ENCODE assay signal across 8 cellular contexts in the genomic region with DNA sequence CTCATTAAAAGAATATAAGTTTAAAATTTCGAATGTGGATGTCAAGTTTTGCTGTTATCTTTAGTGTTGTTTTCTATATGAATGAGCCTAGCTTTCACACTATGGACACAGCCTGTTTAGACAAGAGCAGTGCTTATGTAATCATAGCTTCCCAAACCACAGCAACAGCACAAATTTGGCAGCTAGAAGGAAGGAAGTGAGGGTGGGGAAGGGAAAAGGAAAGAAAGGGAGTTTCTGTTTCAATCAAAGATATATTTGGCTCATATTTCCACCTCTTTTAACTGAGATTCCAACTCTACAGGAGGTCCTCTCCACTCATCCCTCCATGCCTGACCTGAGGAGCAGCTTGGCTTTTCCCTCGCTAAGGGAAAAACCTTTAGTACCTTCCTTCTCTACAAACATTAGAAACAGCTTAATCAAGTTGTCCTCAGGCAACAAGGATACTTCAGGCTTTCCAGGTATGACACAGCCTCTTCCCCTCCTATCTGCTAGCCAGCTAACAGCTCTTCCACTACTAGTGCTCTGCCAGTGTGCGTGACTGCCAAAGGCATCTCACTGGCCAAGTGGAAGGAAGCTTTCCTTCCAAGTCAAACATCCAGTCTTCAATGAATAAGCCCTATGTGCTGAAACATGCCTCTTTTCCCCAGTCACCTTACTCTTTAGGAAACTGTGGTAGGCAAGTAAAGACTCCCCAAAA.
DNase-seq lines count a peak whose midpoint lies in the region; ATAC-seq and TF ChIP-seq lines count a peak whose summit lies in the region.

No MANE protein-coding gene starts in this region.

- H3K4me1 ChIP-seq in SJSA1 (replicated peaks) (peaks cover 15% of the 10 kb centered on the region), sigmoid colon (peaks cover 0 to 18% (median 6%) of the 10 kb centered on the region in 4 donors)

- H3K4me3 ChIP-seq in SJSA1: no peak overlapping the region
- H3K4me3 ChIP-seq in fibroblast of pulmonary artery (replicated peaks; ENCODE audit: low read depth, low read length): no peak overlapping the region
- H3K4me3 ChIP-seq in sigmoid colon: no peak overlapping the region

- TF ChIP-seq CTCF in fibroblast of pulmonary artery (IDR thresholded peaks at IDR 0.05; ENCODE audit: low read length, missing control alignments) (no peak), sigmoid colon (IDR thresholded peaks at IDR 0.05) (no peak)

- H3K36me3 ChIP-seq in SJSA1 (no peaks in the 10 kb centered on the region), sigmoid colon (no peaks in the 10 kb centered on the region)

- intact Hi-C loops in sigmoid colon (cut with DNase I): no loop called here

- H3K9me3 ChIP-seq in SJSA1 (replicated peaks) (no peaks in the 10 kb centered on the region), sigmoid colon (no peaks in the 10 kb centered on the region)

- DNase-seq in H4 (ENCODE audit: low spot score): peak; percentile 82
- peak in 1 of 2 experiments; percentile 43 for DNase-seq in SJSA1 (ENCODE audit: low read depth in 1 of 2, low spot score in 2 of 2)
- DNase-seq in fibroblast of pulmonary artery (ENCODE audit: low read depth): peak; percentile 74
- no peak for DNase-seq in sigmoid colon
- no peak for DNase-seq in NCI-H128 (lab: John Stamatoyannopoulos, UW; ENCODE audit: unreplicated experiment)
- DNase-seq in stimulated activated CD4-positive, alpha-beta T cell treated with anti-CD3 and anti-CD28 coated beads, Interleukin-2, amount 100 ng/mL, for 24 hours: no peak
- DNase-seq in activated gamma-delta T cell (lab: John Stamatoyannopoulos, UW): no peak

- no peak for TF ChIP-seq EP300 in sigmoid colon (IDR thresholded peaks at IDR 0.05)

- peak overlapping the region; percentile 34 for H3K27ac ChIP-seq in SJSA1
- peak overlapping the region in 3 of 4 donors; percentile 27 to 52 (median 31) for H3K27ac ChIP-seq in sigmoid colon

- no peak for ATAC-seq in GM18870 (IDR thresholded peaks at IDR 0.05; ENCODE audit: unreplicated experiment)

- TF ChIP-seq POLR2A in sigmoid colon (IDR thresholded peaks at IDR 0.05): no peak

- H3K27me3 ChIP-seq in SJSA1 (replicated peaks) (no peaks in the 10 kb centered on the region), sigmoid colon (no peaks in the 10 kb centered on the region)

- 75 to 84% methylated on average over 3 of the region's 3 CpGs for WGBS in sigmoid colon, 2 donors

Comparison
In these comparisons a context has a peak if more than half of its experiments do, and no peak if none do; other contexts are left out.
1. DNase-seq: peak in H4 (single experiment) and fibroblast of pulmonary artery (single experiment); none in sigmoid colon (single experiment), NCI-H128 (single experiment), stimulated activated CD4-positive, alpha-beta T cell treated with anti-CD3 and anti-CD28 coated beads, Interleukin-2, amount 100 ng/mL, for 24 hours (0 of 2) and activated gamma-delta T cell (single experiment).